8 cellular contexts compared by ENCODE assay signal in genomic region chr19:41353466-41354342, GRCh38. TPM values are rescaled to one million over a fixed set of nuclear protein-coding genes. Genes with fewer than 3 reads are reported as not detected.
DNase-seq lines count a peak whose midpoint lies in the region; ATAC-seq and TF ChIP-seq lines count a peak whose summit lies in the region.

TSS of gene TGFB1 (minus strand) at chr19:41353922. CDS start at chr19:41353044, 878 bp downstream.

- DNase-seq in AG04449 (ENCODE audit: low read depth, low spot score) (no peak), RPMI7951 (ENCODE audit: low read depth) (peak; percentile 91), activated T-helper 1 cell treated with Interleukin-2 at 50 U/mL for 16 hours (ENCODE audit: low read depth) (peak; percentile 93), fibroblast of gingiva (ENCODE audit: low read depth) (peak; percentile 93)
- DNase-seq in naive thymus-derived CD8-positive, alpha-beta T cell, result peak; percentile 93 to 97 (median 95)
- peak; percentile 89 to 96 for DNase-seq in stimulated activated effector memory CD8-positive, alpha-beta T cell treated with anti-CD3 and anti-CD28 coated beads, Interleukin-12 subunit alpha, Interleukin-12 subunit beta, amount 100 ng/mL, for 72 hours (ENCODE audit: low spot score in 2 of 2)

- H3K27me3 Mint-ChIP-seq in naive thymus-derived CD8-positive, alpha-beta T cell, result no peaks in the 10 kb centered on the region

- no peaks in the 10 kb centered on the region for H3K9me3 Mint-ChIP-seq in naive thymus-derived CD8-positive, alpha-beta T cell
- no peaks in the 10 kb centered on the region for H3K9me3 Mint-ChIP-seq in stimulated activated effector memory CD8-positive, alpha-beta T cell treated with anti-CD3 and anti-CD28 coated beads, Interleukin-12 subunit alpha, Interleukin-12 subunit beta, amount 100 ng/mL, for 72 hours

- POLR2A ChIA-PET in AG04449 (lab: Yijun Ruan, JAX), result interaction anchor here (0.7 to 3.8 kb wide), 6 partner anchors 10 to 86 kb away, joined by 3 to 29 read pairs (median 3); partner anchors contain the start of genes B9D2 and DMAC2
- POLR2A ChIA-PET in naive thymus-derived CD8-positive, alpha-beta T cell (lab: Charles Lee), result interaction anchor here (0.7 to 12.0 kb wide), 15 partner anchors 10 to 637 kb away, joined by 3 to 180 read pairs (median 11); partner anchors contain the start of genes B9D2, CCDC97, COQ8B and HNRNPUL1

- TF ChIP-seq CTCF in AG04449 (IDR thresholded peaks at IDR 0.05; ENCODE audit: insufficient read depth, low read length, missing control alignments), result peak; percentile 98

- H3K4me3 Mint-ChIP-seq in naive thymus-derived CD8-positive, alpha-beta T cell, result peak within 1 kb of the TSS; percentile 92 to 100 (median 99)
- H3K4me3 Mint-ChIP-seq in stimulated activated effector memory CD8-positive, alpha-beta T cell treated with anti-CD3 and anti-CD28 coated beads, Interleukin-12 subunit alpha, Interleukin-12 subunit beta, amount 100 ng/mL, for 72 hours, result peak within 1 kb of the TSS; percentile 94

- H3K4me1 Mint-ChIP-seq in naive thymus-derived CD8-positive, alpha-beta T cell, result peaks cover 45 to 83% (median 69%) of the 10 kb centered on the region in 4 donors
- peaks cover 68% of the 10 kb centered on the region for H3K4me1 Mint-ChIP-seq in stimulated activated effector memory CD8-positive, alpha-beta T cell treated with anti-CD3 and anti-CD28 coated beads, Interleukin-12 subunit alpha, Interleukin-12 subunit beta, amount 100 ng/mL, for 72 hours

- H3K4me3 ChIP-seq in AG04449 (ENCODE audit: low read depth, low read length), result peak within 1 kb of the TSS; percentile 87

- CTCF ChIA-PET in AG04449 (lab: Yijun Ruan, JAX), result interaction anchor here (0.7 to 6.8 kb wide), 10 partner anchors 13 to 149 kb away, joined by 3 to 103 read pairs (median 6); partner anchors contain the start of gene B9D2

- peaks cover 0 to 13% (median 2%) of the 10 kb centered on the region in 3 donors for H3K36me3 Mint-ChIP-seq in naive thymus-derived CD8-positive, alpha-beta T cell
- peaks cover 56% of the 10 kb centered on the region for H3K36me3 Mint-ChIP-seq in stimulated activated effector memory CD8-positive, alpha-beta T cell treated with anti-CD3 and anti-CD28 coated beads, Interleukin-12 subunit alpha, Interleukin-12 subunit beta, amount 100 ng/mL, for 72 hours

- peak within 1 kb of the TSS; percentile 94 to 99 (median 98) for H3K27ac Mint-ChIP-seq in naive thymus-derived CD8-positive, alpha-beta T cell
- peak within 1 kb of the TSS; percentile 91 for H3K27ac Mint-ChIP-seq in stimulated activated effector memory CD8-positive, alpha-beta T cell treated with anti-CD3 and anti-CD28 coated beads, Interleukin-12 subunit alpha, Interleukin-12 subunit beta, amount 100 ng/mL, for 72 hours

- peak; percentile 31 for ATAC-seq in GM18873 (IDR thresholded peaks at IDR 0.05; ENCODE audit: low FRiP score, unreplicated experiment)
- ATAC-seq in HG03439 (IDR thresholded peaks at IDR 0.05; ENCODE audit: unreplicated experiment), result peak; percentile 49
- ATAC-seq in naive thymus-derived CD8-positive, alpha-beta T cell, result peak; percentile 55 to 57
- ATAC-seq in stimulated activated effector memory CD8-positive, alpha-beta T cell treated with anti-CD3 and anti-CD28 coated beads, Interleukin-12 subunit alpha, Interleukin-12 subunit beta, amount 100 ng/mL, for 72 hours, result peak; percentile 68

RNA-seq across cellular contexts. Expression of gene TGFB1, which starts in this region (rescaled TPM):
- 15.2 and 18.1 TPM in 2 replicates for total RNA-seq in RPMI7951 (2014; rRNA removed; shearing (Covaris generic))
- total RNA-seq in naive thymus-derived CD8-positive, alpha-beta T cell, result 10 to 100 TPM; 83.6 to 85.6 TPM
- polyA plus RNA-seq in naive thymus-derived CD8-positive, alpha-beta T cell, result 10 to 100 TPM; 30.5 to 45.4 (median 34.5) TPM
